In genomic region chr9:112061152-112061740, GRCh38 we compare ENCODE assay signal across 9 cellular contexts.
DNase-seq lines count a peak whose midpoint lies in the region; ATAC-seq, FAIRE-seq and TF ChIP-seq lines count a peak whose summit lies in the region.
"Had no signal": no experiment of that assay in that cellular context is flagged by ENCODE, and none has a peak within 500 bp of the region (broad histone marks: within the 10 kb centered on the region; RNA-seq: fewer than 3 reads in every experiment).

No MANE protein-coding gene starts in this region.

- H3K4me1 Mint-ChIP-seq in stimulated activated memory B cell treated with anti-CD40 and anti-IgM and Interleukin-4, amounts not matched to agents 10 μg/mL and 1 μg/mL and 100 μg/mL, for 72 hours: peaks cover 59% of the 10 kb centered on the region

- DNase-seq in A673 (ENCODE audit: low spot score) (peak; percentile 92), OCI-M1 (lab: John Stamatoyannopoulos, UW) (peak; percentile 93), K562 (ENCODE audit: extremely low read depth in 1 of 4, low spot score in 3 of 4) (peak; percentile 49 to 82 (median 68)), keratinocyte (ENCODE audit: low read depth, low spot score) (peak; percentile 70), DMS114 treated with DMSO at 0.1 percent for 48 hours (lab: John Stamatoyannopoulos, UW; ENCODE audit: unreplicated experiment) (no peak)

- CTCF ChIA-PET in A673 (lab: Charles Lee) (interaction anchor here (0.5 kb wide), 1 partner anchor 60 kb away, joined by 7 read pairs; no protein-coding TSS in a partner anchor), K562 (lab: Yijun Ruan, JAX; ENCODE audit: low intra/inter-chr PET ratio) (no interaction called here)

- H3K36me3 ChIP-seq in A673 (ENCODE audit: insufficient read depth, low read length, poor library complexity, severe bottlenecking): no peaks in the 10 kb centered on the region
- peaks cover 79% of the 10 kb centered on the region for H3K36me3 ChIP-seq in K562 (ENCODE audit: control insufficient read depth, insufficient read depth, low read length)
- no peaks in the 10 kb centered on the region for H3K36me3 ChIP-seq in keratinocyte (ENCODE audit: control insufficient read depth in 2 of 2, extremely low read depth in 1 of 2, insufficient read depth in 2 of 2, low read length in 2 of 2)

- no peaks in the 10 kb centered on the region for H3K9me3 ChIP-seq in A673 (ENCODE audit: low read depth, low read length, poor library complexity, severe bottlenecking)
- H3K9me3 ChIP-seq in K562 (replicated peaks; ENCODE audit: control insufficient read depth, insufficient read depth, low read depth, low read length): no peaks in the 10 kb centered on the region
- H3K9me3 ChIP-seq in keratinocyte (ENCODE audit: control insufficient read depth, low read depth, low read length): no peaks in the 10 kb centered on the region

- no TSS peak for BruUV-seq in A673 (replicated peaks; lab: Mats Ljungman, UMichigan)
- no TSS peak for BruUV-seq in K562 (replicated peaks; lab: Mats Ljungman, UMichigan)

- H3K27me3 ChIP-seq in A673 (replicated peaks; ENCODE audit: insufficient read depth, low read depth, low read length, poor library complexity) (no peaks in the 10 kb centered on the region), K562 (ENCODE audit: control insufficient read depth in 2 of 2, insufficient read depth in 2 of 2, low read length in 2 of 2) (no peaks in the 10 kb centered on the region), keratinocyte (ENCODE audit: control insufficient read depth, extremely low read depth, insufficient read depth, low read length) (no peaks in the 10 kb centered on the region)

- no peaks in the 10 kb centered on the region for H3K9me1 ChIP-seq in K562 (ENCODE audit: control insufficient read depth, insufficient read depth, low read length)
- H3K9me1 ChIP-seq in keratinocyte (ENCODE audit: control insufficient read depth, extremely low read depth, insufficient read depth, low read length): no peaks in the 10 kb centered on the region

- peak overlapping the region; percentile 3 to 34; a peak in 2 of 4 replicates for H3K9ac ChIP-seq in K562 (ENCODE audit: insufficient read depth in 1 of 2, low read depth in 2 of 2, low read length in 2 of 2)
- peak overlapping the region; percentile 70 for H3K9ac ChIP-seq in keratinocyte (ENCODE audit: control insufficient read depth, extremely low read depth, insufficient read depth, low read length)

- H3K27ac ChIP-seq in A673 (ENCODE audit: low read depth, low read length, poor library complexity, severe bottlenecking) (no peak overlapping the region), K562 (ENCODE audit: extremely low read depth, low read depth, low read length) (peak overlapping the region; percentile 85), keratinocyte (ENCODE audit: control insufficient read depth, insufficient read depth, low read length) (peak overlapping the region; percentile 94)

- peak overlapping the region; percentile 88 for H3K27ac Mint-ChIP-seq in stimulated activated memory B cell treated with anti-CD40 and anti-IgM and Interleukin-4, amounts not matched to agents 10 μg/mL and 1 μg/mL and 100 μg/mL, for 72 hours

- no peak overlapping the region for H3K4me3 ChIP-seq in A673 (ENCODE audit: low read depth, low read length, poor library complexity, severe bottlenecking)
- H3K4me3 ChIP-seq in K562: no peak overlapping the region
- no peak overlapping the region for H3K4me3 ChIP-seq in keratinocyte (ENCODE audit: control insufficient read depth in 2 of 3, extremely low read depth in 1 of 3, insufficient read depth in 2 of 3, low read depth in 1 of 3, low read length in 3 of 3)

- 2% methylated on average over 3 of the region's 3 CpGs for WGBS in K562 (ENCODE audit: insufficient coverage, low coverage, missing lambda C conversion rate)

- H3K79me2 ChIP-seq in K562 (ENCODE audit: control insufficient read depth, insufficient read depth, low read length) (peaks cover under 1% of the 10 kb centered on the region; the same call in 1 of the 3 replicates), keratinocyte (ENCODE audit: control insufficient read depth, insufficient read depth, low read length) (no peaks in the 10 kb centered on the region)

- no peak for TF ChIP-seq POLR2A in K562 (conservative IDR thresholded peaks at IDR 0.05)

- H3K4me1 ChIP-seq in A673 (ENCODE audit: insufficient read depth, low read length, poor library complexity, severe bottlenecking): peaks cover 35% of the 10 kb centered on the region
- peaks cover 6 to 40% of the 10 kb centered on the region in 2 experiments; a peak in 4 of 5 replicates for H3K4me1 ChIP-seq in K562 (replicated peaks in 1 of 2; ENCODE audit: control insufficient read depth in 2 of 2, insufficient read depth in 2 of 2, low read length in 2 of 2)
- H3K4me1 ChIP-seq in keratinocyte (ENCODE audit: control insufficient read depth, extremely low read depth, insufficient read depth, low read length): peaks cover 48% of the 10 kb centered on the region

- intact Hi-C loops in A673 (cut with micrococcal nuclease; ENCODE audit: unreplicated experiment): loop anchor here (2.0 kb wide), 1 partner anchor 134 kb away; no protein-coding TSS in a partner anchor
- intact Hi-C loops in K562 (cut with micrococcal nuclease): no loop called here

- FAIRE-seq in K562 (lab: Jason Lieb, UNC) (peak; percentile 74), keratinocyte (lab: Jason Lieb, UNC) (peak; percentile 39)
- FAIRE-seq: H1 had no signal

- dilution Hi-C loops in keratinocyte (cut with MboI; ENCODE audit: extremely low pct_ligation_motif_present, low sequenced_read_pairs): no loop called here

- H3K4me3 Mint-ChIP-seq in stimulated activated memory B cell treated with anti-CD40 and anti-IgM and Interleukin-4, amounts not matched to agents 10 μg/mL and 1 μg/mL and 100 μg/mL, for 72 hours: no peak overlapping the region

- H3K27me3 Mint-ChIP-seq in stimulated activated memory B cell treated with anti-CD40 and anti-IgM and Interleukin-4, amounts not matched to agents 10 μg/mL and 1 μg/mL and 100 μg/mL, for 72 hours: no peaks in the 10 kb centered on the region

- no peak overlapping the region; the same call in 1 of the 2 replicates for H2AFZ ChIP-seq in K562 (ENCODE audit: low read depth, low read length)
- no peak overlapping the region for H2AFZ ChIP-seq in keratinocyte (ENCODE audit: control insufficient read depth, low read length)

- TF ChIP-seq CTCF in A673 (conservative IDR thresholded peaks at IDR 0.05; ENCODE audit: low read depth, low read length) (no peak), K562 (IDR thresholded peaks at IDR 0.05 in 2 of 3, conservative IDR thresholded peaks at IDR 0.05 in 1 of 3; ENCODE audit: insufficient read depth in 2 of 3, low read depth in 1 of 3, low read length in 3 of 3) (no peak), keratinocyte (optimal IDR thresholded peaks at IDR 0.05 in 1 of 3, IDR thresholded peaks at IDR 0.05 in 1 of 3, conservative IDR thresholded peaks at IDR 0.05 in 1 of 3; ENCODE audit: extremely low read depth in 1 of 3, insufficient read depth in 2 of 3, low read length in 3 of 3) (no peak)

- no peaks in the 10 kb centered on the region for H4K20me1 ChIP-seq in K562 (replicated peaks; ENCODE audit: control insufficient read depth, insufficient read depth, low read length)
- no peaks in the 10 kb centered on the region for H4K20me1 ChIP-seq in keratinocyte (ENCODE audit: control insufficient read depth, extremely low read depth, insufficient read depth, low read length)

- ATAC-seq in GM18498 (IDR thresholded peaks at IDR 0.05; ENCODE audit: unreplicated experiment): peak; percentile 77
- ATAC-seq in HG02884 (IDR thresholded peaks at IDR 0.05; ENCODE audit: unreplicated experiment): peak; percentile 93
- ATAC-seq in K562: peak; percentile 90
- peak; percentile 74 for ATAC-seq in stimulated activated memory B cell treated with anti-CD40 and anti-IgM and Interleukin-4, amounts not matched to agents 10 μg/mL and 1 μg/mL and 100 μg/mL, for 72 hours

- TF ChIP-seq RAD21 in K562 (CRISPR knock-in tag; conservative IDR thresholded peaks at IDR 0.05 in 1 of 2, IDR thresholded peaks at IDR 0.05 in 1 of 2): peak; percentile 8 to 13; a peak in 1 of 4 replicates

- in situ Hi-C loops in K562 (cut with MboI): no loop called here

- peaks cover 32% of the 10 kb centered on the region for H3K36me3 Mint-ChIP-seq in stimulated activated memory B cell treated with anti-CD40 and anti-IgM and Interleukin-4, amounts not matched to agents 10 μg/mL and 1 μg/mL and 100 μg/mL, for 72 hours

- peak; percentile 62; the same call in 1 of the 2 replicates for TF ChIP-seq EP300 in K562 (IDR thresholded peaks at IDR 0.05; ENCODE audit: low read length)

- no peaks in the 10 kb centered on the region for H3K9me3 Mint-ChIP-seq in stimulated activated memory B cell treated with anti-CD40 and anti-IgM and Interleukin-4, amounts not matched to agents 10 μg/mL and 1 μg/mL and 100 μg/mL, for 72 hours

- POLR2A ChIA-PET in A673 (lab: Charles Lee; ENCODE audit: low non-redundant PET) (no interaction called here), K562 (lab: Yijun Ruan, JAX) (interaction anchor here (1.1 to 1.9 kb wide), 2 partner anchors 9 to 70 kb away, joined by 3 to 9 read pairs; no protein-coding TSS in a partner anchor)

- peak overlapping the region; percentile 30; the same call in 1 of the 2 replicates for H3K4me2 ChIP-seq in K562 (ENCODE audit: insufficient read depth, low read length)
- peak overlapping the region; percentile 44 for H3K4me2 ChIP-seq in keratinocyte (ENCODE audit: control insufficient read depth, extremely low read depth, insufficient read depth, low read depth, low read length)

TF ChIP-seq in K562, 482 proteins besides CTCF, POLR2A, EP300 and RAD21 (continues in another document):
- TF ChIP-seq NEUROD1 (IDR thresholded peaks at IDR 0.05; ENCODE audit: borderline replicate concordance, low read depth, low read length, partially characterized antibody) (no peak), MNT (conservative IDR thresholded peaks at IDR 0.05) (peak; percentile 53 to 71), ZFP30 (CRISPR knock-in tag; IDR thresholded peaks at IDR 0.05; ENCODE audit: borderline replicate concordance) (no peak)
